In the genomic region with DNA sequence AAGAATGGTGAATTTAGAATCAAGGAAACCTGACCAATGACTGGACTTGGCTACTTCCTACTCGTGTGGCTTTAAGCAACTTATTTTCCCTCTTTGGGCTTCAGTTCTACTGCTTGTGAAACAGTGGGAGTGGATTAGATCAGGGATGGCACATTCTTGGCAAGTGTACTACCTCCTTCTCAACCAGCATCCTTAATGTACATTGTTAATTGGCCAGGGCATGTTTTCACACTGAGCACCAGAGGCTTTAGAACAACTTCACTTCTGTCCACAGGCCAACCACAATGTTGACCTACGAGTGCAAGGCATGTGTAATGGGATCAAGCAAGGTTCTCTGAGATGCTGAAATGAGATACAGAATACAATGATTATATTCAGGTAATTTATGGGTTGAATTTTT, we compare ENCODE assay signal across 18 cellular contexts.
DNase-seq lines count a peak whose midpoint lies in the region; ATAC-seq and TF ChIP-seq lines count a peak whose summit lies in the region.
"Had no signal": no experiment of that assay in that cellular context is flagged by ENCODE, and none has a peak within 500 bp of the region (broad histone marks: within the 10 kb centered on the region; RNA-seq: fewer than 3 reads in every experiment).

No MANE protein-coding gene starts in this region.

- TF ChIP-seq CTCF in AG09309 (IDR thresholded peaks at IDR 0.05; ENCODE audit: control insufficient read depth, insufficient read depth, low read depth, low read length, missing control alignments) = no peak
- no peak for TF ChIP-seq CTCF in fibroblast of mammary gland (conservative IDR thresholded peaks at IDR 0.05; ENCODE audit: control insufficient read depth, insufficient read depth, low read depth, low read length)
- no peak for TF ChIP-seq CTCF in sigmoid colon (IDR thresholded peaks at IDR 0.05)
- no peak for TF ChIP-seq CTCF in gastrocnemius medialis (IDR thresholded peaks at IDR 0.05 in 4 of 5, conservative IDR thresholded peaks at IDR 0.05 in 1 of 5)
- no peak for TF ChIP-seq CTCF in esophagus squamous epithelium (IDR thresholded peaks at IDR 0.05)

- peak; percentile 14 for DNase-seq in AG09309 (ENCODE audit: low read depth)
- DNase-seq in GM04504 (ENCODE audit: low read depth) = peak; percentile 87
- DNase-seq in fibroblast of mammary gland (ENCODE audit: low read depth) = peak; percentile 8
- no peak for DNase-seq in sigmoid colon
- DNase-seq in erythroblast (lab: John Stamatoyannopoulos, UW) = no peak
- no peak for DNase-seq in gastrocnemius medialis
- no peak for DNase-seq in esophagus squamous epithelium (lab: John Stamatoyannopoulos, UW)
- DNase-seq: AML-193; CD4-positive, CD25-positive, alpha-beta regulatory T cell; DMS53; GDM1; NCI-H1092; NCI-H187; NCI-H446; NCI-H748 treated with DMSO at 0.1 percent for 48 hours; PC-3 had no signal

- intact Hi-C loops in sigmoid colon (cut with DNase I) = no loop called here
- intact Hi-C loops in gastrocnemius medialis (cut with DNase I; ENCODE audit: low total_unique reads) = no loop called here
- intact Hi-C loops in esophagus squamous epithelium (cut with DNase I) = no loop called here

- in situ Hi-C loops in gastrocnemius medialis (cut with MboI; ENCODE audit: low sequenced_read_pairs in 4 of 4) = no loop called here

- no peak overlapping the region for H3K4me3 ChIP-seq in AG09309 (ENCODE audit: control insufficient read depth, low read depth, low read length)
- no peak overlapping the region for H3K4me3 ChIP-seq in fibroblast of mammary gland (ENCODE audit: control insufficient read depth, low read depth, low read length)
- no peak overlapping the region for H3K4me3 ChIP-seq in sigmoid colon
- H3K4me3 ChIP-seq in gastrocnemius medialis = no peak overlapping the region
- no peak overlapping the region for H3K4me3 ChIP-seq in esophagus squamous epithelium

- H3K9me3 ChIP-seq in sigmoid colon (no peaks in the 10 kb centered on the region), gastrocnemius medialis (no peaks in the 10 kb centered on the region), esophagus squamous epithelium (no peaks in the 10 kb centered on the region)

- no peaks in the 10 kb centered on the region for H3K27me3 ChIP-seq in sigmoid colon
- no peaks in the 10 kb centered on the region for H3K27me3 ChIP-seq in gastrocnemius medialis
- H3K27me3 ChIP-seq in esophagus squamous epithelium = no peaks in the 10 kb centered on the region

- H3K36me3 ChIP-seq in sigmoid colon = no peaks in the 10 kb centered on the region
- H3K36me3 ChIP-seq in gastrocnemius medialis = no peaks in the 10 kb centered on the region
- no peaks in the 10 kb centered on the region for H3K36me3 ChIP-seq in esophagus squamous epithelium

- H3K27ac ChIP-seq in sigmoid colon (peak overlapping the region in 3 of 4 donors; percentile 22 to 44 (median 43)), gastrocnemius medialis (no peak overlapping the region), esophagus squamous epithelium (no peak overlapping the region)
- H3K27ac ChIP-seq: KMS-11 had no signal

- ATAC-seq in gastrocnemius medialis (no peak), HG02642 (IDR thresholded peaks at IDR 0.05; ENCODE audit: poor library complexity, unreplicated experiment) (no peak)
- ATAC-seq: PC-3 had no signal

- TF ChIP-seq POLR2A in sigmoid colon (IDR thresholded peaks at IDR 0.05) (no peak), erythroblast (IDR thresholded peaks at IDR 0.05; ENCODE audit: low read length) (no peak), gastrocnemius medialis (IDR thresholded peaks at IDR 0.05) (no peak), esophagus squamous epithelium (IDR thresholded peaks at IDR 0.05) (no peak)

- H3K4me1 ChIP-seq in sigmoid colon (peaks cover 6 to 31% (median 25%) of the 10 kb centered on the region in 4 donors), gastrocnemius medialis (no peaks in the 10 kb centered on the region), esophagus squamous epithelium (no peaks in the 10 kb centered on the region)

- WGBS in sigmoid colon, 2 donors = 28 to 38% methylated on average over 2 of the region's 2 CpGs
- 17 to 35% methylated on average over 2 of the region's 2 CpGs for WGBS in esophagus squamous epithelium, 2 donors

- no peak for TF ChIP-seq EP300 in sigmoid colon (IDR thresholded peaks at IDR 0.05)

Comparison
In these comparisons a context has a peak if more than half of its experiments do, and no peak if none do; other contexts are left out.
1. DNase-seq: peak in AG09309 (single experiment), GM04504 (single experiment) and fibroblast of mammary gland (single experiment); none in sigmoid colon (single experiment), erythroblast (0 of 2), gastrocnemius medialis (0 of 2) and esophagus squamous epithelium (single experiment).
2. H3K27ac ChIP-seq: peak in sigmoid colon (3 of 4); none in gastrocnemius medialis (0 of 4) and esophagus squamous epithelium (0 of 4).